ENCODE assay signal across 8 cellular contexts in genomic region chr2:50401772-50402653, GRCh38.
A peak's percentile ranks its signal among the peaks of the same experiment; 100 is the strongest.
DNase-seq lines count a peak whose midpoint lies in the region; ATAC-seq, FAIRE-seq and TF ChIP-seq lines count a peak whose summit lies in the region.

No MANE protein-coding gene starts in this region.

- DNase-seq in Calu3 (peak; percentile 63), NCI-H510A treated with DMSO at 0.1 percent for 48 hours (lab: John Stamatoyannopoulos, UW) (peak; percentile 58), ascending aorta (ENCODE audit: low spot score in 2 of 2) (no peak), superior temporal gyrus (ENCODE audit: extremely low spot score) (peak; percentile 89)

- H3K4me3 ChIP-seq in ascending aorta = no peak overlapping the region

- FAIRE-seq in islet of Langerhans (lab: Jason Lieb, UNC) = peak; percentile 96

- no peaks in the 10 kb centered on the region for H3K4me1 ChIP-seq in ascending aorta

- no peaks in the 10 kb centered on the region for H3K9me3 ChIP-seq in ascending aorta

- TF ChIP-seq CTCF in Calu3 (IDR thresholded peaks at IDR 0.05; ENCODE audit: unreplicated experiment) = peak; percentile 51
- peak; percentile 49 to 84 (median 76) for TF ChIP-seq CTCF in ascending aorta (IDR thresholded peaks at IDR 0.05)

- peak; percentile 88 for ATAC-seq in GM19035 (IDR thresholded peaks at IDR 0.05; ENCODE audit: unreplicated experiment)
- ATAC-seq in HG03442 (IDR thresholded peaks at IDR 0.05; ENCODE audit: unreplicated experiment) = peak; percentile 87
- no peak for ATAC-seq in HG03095 (IDR thresholded peaks at IDR 0.05; ENCODE audit: unreplicated experiment)

- no peaks in the 10 kb centered on the region for H3K27me3 ChIP-seq in ascending aorta

- no peaks in the 10 kb centered on the region for H3K36me3 ChIP-seq in ascending aorta

- H3K9me3 Mint-ChIP-seq in Calu3 (ENCODE audit: low read depth, unreplicated experiment) = no peaks in the 10 kb centered on the region

- intact Hi-C loops in Calu3 (cut with micrococcal nuclease; ENCODE audit: unreplicated experiment) = loop anchor here (1.0 to 10.0 kb wide), 7 partner anchors 255 to 1797 kb away; no protein-coding TSS in a partner anchor
- intact Hi-C loops in ascending aorta (cut with DNase I) = loop anchor here (5.0 to 10.0 kb wide), 5 partner anchors 630 to 1797 kb away; no protein-coding TSS in a partner anchor

- H3K27ac Mint-ChIP-seq in Calu3 (ENCODE audit: unreplicated experiment) = no peak overlapping the region

- H3K4me3 Mint-ChIP-seq in Calu3 (ENCODE audit: low read depth, unreplicated experiment) = no peak overlapping the region

- no peak overlapping the region for H3K27ac ChIP-seq in ascending aorta

- no peaks in the 10 kb centered on the region for H3K36me3 Mint-ChIP-seq in Calu3 (ENCODE audit: insufficient read depth, unreplicated experiment)

- CTCF ChIA-PET in Calu3 (lab: Charles Lee) = interaction anchor here (0.9 to 2.4 kb wide), 6 partner anchors 12 to 1456 kb away, joined by 3 to 15 read pairs (median 6); no protein-coding TSS in a partner anchor

- no peaks in the 10 kb centered on the region for H3K4me1 Mint-ChIP-seq in Calu3 (ENCODE audit: low read depth, unreplicated experiment)

- H3K27me3 Mint-ChIP-seq in Calu3 (ENCODE audit: unreplicated experiment) = no peaks in the 10 kb centered on the region

- BruUV-seq in Calu3 (replicated peaks; lab: Mats Ljungman, UMichigan) = no TSS peak

Comparison
In these comparisons a context has a peak if more than half of its experiments do, and no peak if none do; other contexts are left out.
1. DNase-seq: peak in Calu3 (single experiment), NCI-H510A treated with DMSO at 0.1 percent for 48 hours (single experiment) and superior temporal gyrus (single experiment); none in ascending aorta (0 of 2).